Comparison of ENCODE assay signal across 18 cellular contexts in the genomic region with DNA sequence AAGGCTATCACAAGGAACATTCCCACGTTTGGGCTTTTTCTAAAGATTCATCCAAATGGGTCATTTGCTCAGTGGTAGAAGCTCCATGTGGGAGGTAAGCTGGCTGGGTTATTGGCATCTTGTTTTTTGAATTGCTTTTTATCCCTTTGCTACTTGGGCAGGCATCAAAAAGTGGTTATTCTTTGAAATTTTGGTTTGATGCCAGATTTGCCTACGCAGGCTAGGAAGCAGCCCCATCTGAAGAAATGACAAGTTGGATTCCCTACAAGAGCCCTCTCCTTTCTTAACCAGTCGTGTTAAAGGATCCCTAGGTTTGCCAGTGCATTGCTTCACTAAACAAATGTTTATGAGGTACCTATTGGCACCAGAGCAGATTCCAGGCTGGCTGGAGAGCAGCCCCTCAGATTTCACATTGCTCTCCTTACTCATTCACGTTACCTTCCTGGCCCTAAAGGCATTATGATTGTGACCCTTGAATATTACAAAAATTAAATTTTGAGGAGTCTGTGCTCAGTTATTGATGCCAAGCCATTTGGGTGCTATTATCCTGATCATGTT. TPM values are rescaled to one million over a fixed set of nuclear protein-coding genes. Genes with fewer than 3 reads are reported as not detected.
DNase-seq lines count a peak whose midpoint lies in the region; ATAC-seq lines count a peak whose summit lies in the region.
"Had no signal": no experiment of that assay in that cellular context is flagged by ENCODE, and none has a peak within 500 bp of the region (broad histone marks: within the 10 kb centered on the region; RNA-seq: fewer than 3 reads in every experiment).

No MANE protein-coding gene starts in this region.

- ATAC-seq in activated T-helper 17 cell treated with anti-CD3 and anti-CD28 coated beads, Interleukin-2, amount 50 U/mL, for 72 hours (replicated peaks), result no peak
- ATAC-seq in HG03097 (IDR thresholded peaks at IDR 0.05; ENCODE audit: low FRiP score, unreplicated experiment), result no peak
- ATAC-seq in HG02981 (IDR thresholded peaks at IDR 0.05; ENCODE audit: unreplicated experiment), result no peak
- ATAC-seq in GM19023 (IDR thresholded peaks at IDR 0.05; ENCODE audit: unreplicated experiment), result no peak
- ATAC-seq: stimulated activated memory B cell treated with anti-CD40 and anti-IgM and Interleukin-4, amounts not matched to agents 10 μg/mL and 1 μg/mL and 100 μg/mL, for 72 hours had no signal

- peaks cover 30% of the 10 kb centered on the region for H3K79me2 ChIP-seq in ACC112 (ENCODE audit: control insufficient read depth, insufficient read depth, low read length, unreplicated experiment)

- H3K27me3 Mint-ChIP-seq in CD8-positive, alpha-beta memory T cell, result no peaks in the 10 kb centered on the region
- no peaks in the 10 kb centered on the region for H3K27me3 Mint-ChIP-seq in activated T-helper 17 cell treated with anti-CD3 and anti-CD28 coated beads, Interleukin-2, amount 50 U/mL, for 72 hours
- peaks cover 0 to 2% (median 1%) of the 10 kb centered on the region in 3 donors for H3K27me3 Mint-ChIP-seq in immature natural killer cell (ENCODE audit: low read depth in 3 of 3)
- H3K27me3 Mint-ChIP-seq: stimulated activated memory B cell treated with anti-CD40 and anti-IgM and Interleukin-4, amounts not matched to agents 10 μg/mL and 1 μg/mL and 100 μg/mL, for 72 hours had no signal

- H3K36me3 ChIP-seq in ACC112 (ENCODE audit: insufficient read depth, low read length), result peaks cover 39% of the 10 kb centered on the region
- H3K36me3 ChIP-seq in CD8-positive, alpha-beta memory T cell (ENCODE audit: insufficient read depth, low read length), result peaks cover 51% of the 10 kb centered on the region

- peak overlapping the region in 6 of 8 donors; percentile 73 to 87 (median 80) for H3K27ac Mint-ChIP-seq in CD8-positive, alpha-beta memory T cell
- H3K27ac Mint-ChIP-seq in activated T-helper 17 cell treated with anti-CD3 and anti-CD28 coated beads, Interleukin-2, amount 50 U/mL, for 72 hours, result peak overlapping the region; percentile 64
- H3K27ac Mint-ChIP-seq in immature natural killer cell, result peak overlapping the region in 3 of 6 donors; percentile 7 to 62 (median 29)
- H3K27ac Mint-ChIP-seq: stimulated activated memory B cell treated with anti-CD40 and anti-IgM and Interleukin-4, amounts not matched to agents 10 μg/mL and 1 μg/mL and 100 μg/mL, for 72 hours had no signal

- no peaks in the 10 kb centered on the region for H3K9me3 Mint-ChIP-seq in CD8-positive, alpha-beta memory T cell
- no peaks in the 10 kb centered on the region for H3K9me3 Mint-ChIP-seq in activated T-helper 17 cell treated with anti-CD3 and anti-CD28 coated beads, Interleukin-2, amount 50 U/mL, for 72 hours
- H3K9me3 Mint-ChIP-seq in immature natural killer cell, result no peaks in the 10 kb centered on the region
- H3K9me3 Mint-ChIP-seq: stimulated activated memory B cell treated with anti-CD40 and anti-IgM and Interleukin-4, amounts not matched to agents 10 μg/mL and 1 μg/mL and 100 μg/mL, for 72 hours had no signal

- H3K36me3 Mint-ChIP-seq in CD8-positive, alpha-beta memory T cell, result peaks cover 11 to 76% (median 20%) of the 10 kb centered on the region in 3 donors
- peaks cover 91% of the 10 kb centered on the region for H3K36me3 Mint-ChIP-seq in activated T-helper 17 cell treated with anti-CD3 and anti-CD28 coated beads, Interleukin-2, amount 50 U/mL, for 72 hours (ENCODE audit: low read depth)
- peaks cover 5 to 29% (median 20%) of the 10 kb centered on the region in 3 donors for H3K36me3 Mint-ChIP-seq in immature natural killer cell

- no peak for DNase-seq in CD8-positive, alpha-beta memory T cell
- DNase-seq in immature natural killer cell (no peak), NCI-H446 (lab: John Stamatoyannopoulos, UW) (no peak)
- DNase-seq: effector memory CD4-positive, alpha-beta T cell; left cardiac atrium; NCI-H2029; NCI-H774; SIG-M5; stimulated activated CD4-positive, alpha-beta T cell treated with anti-CD3 and anti-CD28 coated beads, Interleukin-4, amount 100 ng/mL, for 4 hours had no signal

- no peaks in the 10 kb centered on the region for H3K9me3 ChIP-seq in CD8-positive, alpha-beta memory T cell (ENCODE audit: low read length)
- H3K9me3 ChIP-seq: BLaER1, right atrium auricular region had no signal

- H3K27me3 ChIP-seq in ACC112 (ENCODE audit: insufficient read depth, low read length), result no peaks in the 10 kb centered on the region
- no peaks in the 10 kb centered on the region for H3K27me3 ChIP-seq in CD8-positive, alpha-beta memory T cell (ENCODE audit: insufficient read depth, low read length, poor library complexity, severe bottlenecking)
- H3K27me3 ChIP-seq: BLaER1, brain microvascular endothelial cell, right atrium auricular region had no signal

- H3K4me3 Mint-ChIP-seq in CD8-positive, alpha-beta memory T cell, result peak overlapping the region in 2 of 7 donors; percentile 5 to 47
- peak overlapping the region; percentile 53 for H3K4me3 Mint-ChIP-seq in activated T-helper 17 cell treated with anti-CD3 and anti-CD28 coated beads, Interleukin-2, amount 50 U/mL, for 72 hours
- H3K4me3 Mint-ChIP-seq in immature natural killer cell, result peak overlapping the region in 4 of 5 donors; percentile 29 to 70 (median 62)
- H3K4me3 Mint-ChIP-seq: stimulated activated memory B cell treated with anti-CD40 and anti-IgM and Interleukin-4, amounts not matched to agents 10 μg/mL and 1 μg/mL and 100 μg/mL, for 72 hours had no signal

- H3K4me1 ChIP-seq in ACC112 (ENCODE audit: control insufficient read depth, insufficient read depth, low read length, unreplicated experiment), result peaks cover 19% of the 10 kb centered on the region
- peaks cover 39% of the 10 kb centered on the region for H3K4me1 ChIP-seq in CD8-positive, alpha-beta memory T cell (ENCODE audit: insufficient read depth, low read length)

- POLR2A ChIA-PET in CD8-positive, alpha-beta memory T cell (lab: Charles Lee), result interaction anchor here (0.7 kb wide), 1 partner anchor 730 kb away, joined by 4 read pairs; no protein-coding TSS in a partner anchor

- peak overlapping the region; percentile 84 for H3K27ac ChIP-seq in ACC112 (ENCODE audit: low read depth, low read length)
- no peak overlapping the region for H3K27ac ChIP-seq in CD8-positive, alpha-beta memory T cell (ENCODE audit: low read depth, low read length)
- H3K27ac ChIP-seq: BLaER1, right atrium auricular region had no signal

- H2AFZ ChIP-seq in ACC112 (ENCODE audit: low read length, unreplicated experiment), result no peak overlapping the region

- H3K4me3 ChIP-seq in ACC112 (ENCODE audit: low read depth, low read length), result no peak overlapping the region
- no peak overlapping the region for H3K4me3 ChIP-seq in CD8-positive, alpha-beta memory T cell (ENCODE audit: low read length)
- H3K4me3 ChIP-seq: BLaER1, right atrium auricular region had no signal

- H3K4me1 Mint-ChIP-seq in CD8-positive, alpha-beta memory T cell, result peaks cover 40 to 63% (median 59%) of the 10 kb centered on the region in 3 donors
- H3K4me1 Mint-ChIP-seq in activated T-helper 17 cell treated with anti-CD3 and anti-CD28 coated beads, Interleukin-2, amount 50 U/mL, for 72 hours, result peaks cover 44% of the 10 kb centered on the region
- peaks cover 56 to 63% of the 10 kb centered on the region in 2 donors for H3K4me1 Mint-ChIP-seq in immature natural killer cell

- CTCF ChIA-PET in CD8-positive, alpha-beta memory T cell (lab: Charles Lee), result interaction anchor here (1.0 kb wide), 1 partner anchor 14 kb away, joined by 3 read pairs; no protein-coding TSS in a partner anchor

RNA-seq across cellular contexts. Expression of gene ARID1A, which starts 38.8 kb away (rescaled TPM):
- 10 to 100 TPM; 88.4 to 90.9 TPM for total RNA-seq in CD8-positive, alpha-beta memory T cell
- 31.6 TPM for polyA plus RNA-seq in CD8-positive, alpha-beta memory T cell
- 10 to 100 TPM; 72.5 to 83.4 TPM for total RNA-seq in activated T-helper 17 cell treated with anti-CD3 and anti-CD28 coated beads, Interleukin-2, amount 50 U/mL, for 72 hours
- polyA plus RNA-seq in immature natural killer cell, result 10 to 100 TPM in 2 of 3 donors, 1 to 10 TPM in 1; 7.1 to 34.6 (median 16.0) TPM

RNA-seq across cellular contexts. Expression of gene PIGV, which starts 53.2 kb away (rescaled TPM):
- total RNA-seq in CD8-positive, alpha-beta memory T cell, result 10 to 100 TPM; 23.6 to 24.9 TPM
- 19.1 TPM for polyA plus RNA-seq in CD8-positive, alpha-beta memory T cell
- 10 to 100 TPM; 14.0 to 18.1 TPM for total RNA-seq in activated T-helper 17 cell treated with anti-CD3 and anti-CD28 coated beads, Interleukin-2, amount 50 U/mL, for 72 hours
- 10 to 100 TPM in 2 of 3 donors, 1 to 10 TPM in 1; 9.8 to 20.0 (median 13.7) TPM for polyA plus RNA-seq in immature natural killer cell
